ENCODE assay signal across 8 cellular contexts in the genomic region with DNA sequence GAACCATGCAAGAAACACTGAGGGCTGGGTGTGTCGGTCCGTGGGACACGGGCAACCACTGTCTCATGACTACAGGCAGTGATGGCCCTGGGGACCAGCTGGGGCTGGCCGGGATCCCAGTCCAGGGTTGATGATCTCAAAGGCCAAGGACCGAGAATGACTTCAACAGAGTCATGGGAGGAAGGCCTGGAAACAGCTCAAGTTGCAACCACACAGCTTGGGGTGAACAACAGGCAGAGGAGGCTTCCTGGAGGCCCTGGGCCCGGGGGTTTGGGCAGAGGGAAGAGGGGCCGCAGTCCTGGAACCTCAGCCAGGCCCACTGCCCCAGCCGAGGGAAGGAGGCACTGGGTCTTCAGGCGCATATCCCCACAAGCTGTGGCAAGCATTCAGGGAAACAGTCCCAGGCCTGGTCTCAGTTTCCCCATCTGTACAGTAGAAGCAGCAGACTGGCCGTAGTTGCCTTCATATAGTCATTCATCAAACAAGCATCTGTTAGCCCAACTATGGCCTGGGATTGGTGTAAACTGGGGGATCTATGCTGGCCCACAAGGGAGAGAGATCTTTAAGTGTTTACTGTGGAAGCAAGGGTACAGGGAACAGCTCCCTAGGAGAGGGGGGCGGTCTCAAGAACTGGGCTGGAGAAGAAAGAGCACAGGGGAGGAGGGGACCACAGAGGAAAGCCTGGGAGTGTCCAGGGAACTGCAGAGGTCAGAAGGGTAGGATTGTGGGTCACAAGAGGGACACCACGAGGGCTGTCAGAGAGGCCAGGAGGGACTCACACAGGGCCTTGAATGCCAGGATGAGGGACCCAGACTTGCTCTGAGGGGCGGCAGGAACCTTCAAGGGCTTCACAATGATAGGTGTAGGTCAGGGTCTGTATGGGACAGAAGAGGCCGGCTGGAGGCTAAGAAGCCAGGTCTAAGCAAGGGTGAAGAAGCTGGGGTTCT. TPM values are rescaled to one million over a fixed set of nuclear protein-coding genes. Genes with fewer than 3 reads are reported as not detected.
A peak's percentile ranks its signal among the peaks of the same experiment; 100 is the strongest.
DNase-seq lines count a peak whose midpoint lies in the region; ATAC-seq and TF ChIP-seq lines count a peak whose summit lies in the region.

No MANE protein-coding gene starts in this region.

- H3K4me1 Mint-ChIP-seq in activated naive CD8-positive, alpha-beta T cell treated with anti-CD3 and anti-CD28 coated beads for 36 hours, result peaks cover 5% of the 10 kb centered on the region

- peaks cover 5% of the 10 kb centered on the region for H3K27me3 ChIP-seq in NT2/D1 (ENCODE audit: insufficient read depth, insufficient read length)
- no peaks in the 10 kb centered on the region for H3K27me3 ChIP-seq in fibroblast of lung (ENCODE audit: control insufficient read depth, insufficient read depth, low read length)

- no peak overlapping the region for H2AFZ ChIP-seq in fibroblast of lung (ENCODE audit: low read length)

- no peak overlapping the region for H3K27ac Mint-ChIP-seq in activated naive CD8-positive, alpha-beta T cell treated with anti-CD3 and anti-CD28 coated beads for 36 hours

- no peaks in the 10 kb centered on the region for H3K36me3 Mint-ChIP-seq in activated naive CD8-positive, alpha-beta T cell treated with anti-CD3 and anti-CD28 coated beads for 36 hours

- no peaks in the 10 kb centered on the region for H3K27me3 Mint-ChIP-seq in activated naive CD8-positive, alpha-beta T cell treated with anti-CD3 and anti-CD28 coated beads for 36 hours

- H3K9me3 Mint-ChIP-seq in activated naive CD8-positive, alpha-beta T cell treated with anti-CD3 and anti-CD28 coated beads for 36 hours, result no peaks in the 10 kb centered on the region

- peaks cover 33% of the 10 kb centered on the region for H3K4me1 ChIP-seq in NT2/D1 (ENCODE audit: insufficient read depth, insufficient read length)
- H3K4me1 ChIP-seq in fibroblast of lung (ENCODE audit: control insufficient read depth, extremely low read depth, insufficient read depth, low read length), result peaks cover 22% of the 10 kb centered on the region
- no peaks in the 10 kb centered on the region for H3K4me1 ChIP-seq in urinary bladder (ENCODE audit: insufficient read depth)

- no peak overlapping the region for H3K4me3 Mint-ChIP-seq in activated naive CD8-positive, alpha-beta T cell treated with anti-CD3 and anti-CD28 coated beads for 36 hours

- H3K4me2 ChIP-seq in fibroblast of lung (ENCODE audit: extremely low read depth, insufficient read depth, low read length), result peak overlapping the region; percentile 85

- H3K27ac ChIP-seq in fibroblast of lung (ENCODE audit: insufficient read depth, low read length) (peak overlapping the region; percentile 75), urinary bladder (ENCODE audit: low read depth) (peak overlapping the region; percentile 33)

- DNase-seq in NT2/D1 (ENCODE audit: low read depth, low spot score) (no peak), fibroblast of lung (ENCODE audit: low read depth in 2 of 2) (peak; percentile 74 to 83), myocyte (ENCODE audit: low read depth) (peak; percentile 98), NCI-H1436 treated with DMSO at 0.1 percent for 48 hours (lab: John Stamatoyannopoulos, UW) (no peak), cortex of kidney (lab: John Stamatoyannopoulos, UW) (no peak)
- no peak for DNase-seq in activated naive CD8-positive, alpha-beta T cell treated with anti-CD3 and anti-CD28 coated beads for 36 hours

- H3K9ac ChIP-seq in NT2/D1 (ENCODE audit: insufficient read length, low read depth) (peak overlapping the region; percentile 54), fibroblast of lung (ENCODE audit: insufficient read depth, low read length) (peak overlapping the region; percentile 46)

- peaks cover 60% of the 10 kb centered on the region for H3K36me3 ChIP-seq in NT2/D1 (ENCODE audit: insufficient read depth, insufficient read length, low read length)
- H3K36me3 ChIP-seq in fibroblast of lung (ENCODE audit: control insufficient read depth, insufficient read depth, low read length), result peaks cover 18% of the 10 kb centered on the region
- no peaks in the 10 kb centered on the region for H3K36me3 ChIP-seq in urinary bladder (ENCODE audit: insufficient read depth)

- TF ChIP-seq CTCF in fibroblast of lung (conservative IDR thresholded peaks at IDR 0.05 in 1 of 2, IDR thresholded peaks at IDR 0.05 in 1 of 2; ENCODE audit: low read depth in 1 of 2, low read length in 2 of 2), result no peak

- peaks cover 38% of the 10 kb centered on the region for H3K79me2 ChIP-seq in fibroblast of lung (ENCODE audit: control insufficient read depth, insufficient read depth, low read length)

- 37% methylated on average over 14 of the region's 14 CpGs for WGBS in urinary bladder

- H4K20me1 ChIP-seq in fibroblast of lung (ENCODE audit: control insufficient read depth, extremely low read depth, insufficient read depth, low read length), result no peaks in the 10 kb centered on the region

- no peak for ATAC-seq in GM19395 (IDR thresholded peaks at IDR 0.05; ENCODE audit: unreplicated experiment)

- H3K4me3 ChIP-seq in NT2/D1 (ENCODE audit: insufficient read length, low read depth), result peak overlapping the region; percentile 1
- peak overlapping the region in 3 of 4 experiments; percentile 81 to 98 (median 89) for H3K4me3 ChIP-seq in fibroblast of lung (replicated peaks in 1 of 4; ENCODE audit: control extremely low read depth in 1 of 4, insufficient read depth in 1 of 4, low read depth in 3 of 4, low read length in 4 of 4)
- H3K4me3 ChIP-seq in urinary bladder (ENCODE audit: low read depth, low read length), result peak overlapping the region; percentile 56

- no peaks in the 10 kb centered on the region for H3K9me3 ChIP-seq in NT2/D1 (ENCODE audit: insufficient read depth, low read length)
- H3K9me3 ChIP-seq in fibroblast of lung (ENCODE audit: control insufficient read depth, insufficient read depth, low read depth, low read length), result no peaks in the 10 kb centered on the region

RNA-seq across cellular contexts. Expression of a gene that starts 2.1 kb away (rescaled TPM):
- 9.2 and 25.4 TPM in 2 replicates for total RNA-seq in fibroblast of lung
- polyA plus RNA-seq in fibroblast of lung, result 178 and 457 TPM in 2 replicates
- 663 and 2,310 TPM in 2 replicates for polyA plus RNA-seq in fibroblast of lung (2012)
- polyA minus RNA-seq in fibroblast of lung (ENCODE audit: low replicate concordance), result 227 and 815 TPM in 2 replicates
- 162 and 190 TPM in 2 replicates for total RNA-seq in myocyte
- 2,063 TPM for polyA plus RNA-seq in myocyte (2012)
- total RNA-seq in urinary bladder, result 42.6 TPM
- polyA plus RNA-seq in urinary bladder, result 3,492 TPM
- total RNA-seq in activated naive CD8-positive, alpha-beta T cell treated with anti-CD3 and anti-CD28 coated beads for 36 hours, result under 1 TPM in 1 of 2 experiments, not detected in 1; 0.12 TPM

RNA-seq across cellular contexts. Expression of a gene that starts 29.9 kb away (rescaled TPM):
- total RNA-seq in fibroblast of lung (3.8 and 5.6 TPM in 2 replicates), myocyte (11.3 and 22.1 TPM in 2 replicates), urinary bladder (18.6 TPM)
- polyA plus RNA-seq in fibroblast of lung (5.9 and 9.9 TPM in 2 replicates), urinary bladder (7.3 TPM)
- 3.6 and 5.7 TPM in 2 replicates for polyA plus RNA-seq in fibroblast of lung (2012)
- polyA minus RNA-seq in fibroblast of lung (ENCODE audit: low replicate concordance), result 8.9 and 9.7 TPM in 2 replicates
- polyA plus RNA-seq in myocyte (2012), result 12.1 TPM
- 10 to 100 TPM; 52.1 to 54.0 TPM for total RNA-seq in activated naive CD8-positive, alpha-beta T cell treated with anti-CD3 and anti-CD28 coated beads for 36 hours

Comparison
In these comparisons a context has a peak if more than half of its experiments do, and no peak if none do; other contexts are left out.
1. DNase-seq: peak in fibroblast of lung (2 of 2) and myocyte (single experiment); none in NT2/D1 (single experiment), NCI-H1436 treated with DMSO at 0.1 percent for 48 hours (single experiment), cortex of kidney (single experiment) and activated naive CD8-positive, alpha-beta T cell treated with anti-CD3 and anti-CD28 coated beads for 36 hours (single experiment).
2. H3K4me3 ChIP-seq: peak in every context shown above with its lines; median percentile 89 in fibroblast of lung; 56 in urinary bladder; 1 in NT2/D1.